8 cellular contexts compared by ENCODE assay signal in the genomic region with DNA sequence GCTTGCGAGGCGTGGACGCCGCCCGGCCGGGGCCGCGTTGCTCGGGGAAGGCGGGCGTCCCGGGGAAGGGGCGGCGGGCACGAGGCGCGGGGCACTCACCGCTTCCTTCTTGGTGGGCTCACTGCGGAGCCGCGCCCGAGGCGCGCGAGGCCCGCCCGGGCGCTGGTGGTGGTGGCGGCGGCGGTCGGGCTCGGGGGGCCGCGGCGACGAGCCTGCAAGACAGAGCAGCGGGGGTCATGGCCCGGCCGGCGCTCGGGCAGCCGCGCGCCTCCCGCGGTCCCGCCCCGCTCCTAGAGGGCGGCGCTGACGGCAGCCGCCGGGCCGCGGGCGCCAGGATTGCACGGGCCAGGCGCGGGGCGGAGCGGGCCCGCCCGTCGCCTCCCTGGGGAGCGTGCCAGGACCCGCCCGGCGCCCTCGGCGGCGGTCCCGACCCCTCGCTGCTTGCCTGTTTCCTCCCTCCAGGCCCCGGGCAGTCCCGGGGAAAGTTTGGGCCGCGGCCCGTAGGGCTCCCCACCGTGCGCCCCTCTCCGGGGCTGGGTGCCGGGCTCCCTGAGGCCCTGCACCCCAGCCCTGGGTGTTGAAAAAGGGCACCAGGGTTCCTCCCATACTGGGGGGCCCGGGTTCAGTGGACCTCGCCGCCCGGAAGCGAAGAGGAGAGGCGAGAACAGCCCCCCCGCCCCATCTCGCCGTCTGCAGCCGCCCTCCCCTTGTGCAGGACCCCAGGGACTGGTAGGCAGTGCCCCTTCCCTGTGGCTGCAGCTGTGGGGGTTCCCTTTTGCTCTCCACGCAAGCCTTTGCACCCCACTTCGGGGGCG. TPM values are rescaled to one million over a fixed set of nuclear protein-coding genes. Genes with fewer than 3 reads are reported as not detected.
DNase-seq lines count a peak whose midpoint lies in the region; ATAC-seq and TF ChIP-seq lines count a peak whose summit lies in the region.

A gene (minus strand): TSS at position 270 of the 815 bp plus-strand sequence. CDS start 15,879 bp downstream, outside the sequence.

- TF ChIP-seq CTCF in GM20000 (IDR thresholded peaks at IDR 0.05; ENCODE audit: extremely low read depth, missing control alignments): no peak
- no peak for TF ChIP-seq CTCF in NB4 (IDR thresholded peaks at IDR 0.05; ENCODE audit: low read depth, low read length)
- no peak for TF ChIP-seq CTCF in brain (conservative IDR thresholded peaks at IDR 0.05)

- H3K36me3 Mint-ChIP-seq in brain: no peaks in the 10 kb centered on the region
- H3K36me3 Mint-ChIP-seq in stimulated activated memory B cell treated with anti-CD40 and anti-IgM and Interleukin-4, amounts not matched to agents 10 μg/mL and 1 μg/mL and 100 μg/mL, for 72 hours: no peaks in the 10 kb centered on the region

- peaks cover 23% of the 10 kb centered on the region for H3K4me1 Mint-ChIP-seq in brain
- H3K4me1 Mint-ChIP-seq in stimulated activated memory B cell treated with anti-CD40 and anti-IgM and Interleukin-4, amounts not matched to agents 10 μg/mL and 1 μg/mL and 100 μg/mL, for 72 hours: peaks cover 84% of the 10 kb centered on the region

- peak; percentile 75 for ATAC-seq in stimulated activated memory B cell treated with anti-CD40 and anti-IgM and Interleukin-4, amounts not matched to agents 10 μg/mL and 1 μg/mL and 100 μg/mL, for 72 hours

- peaks cover 34% of the 10 kb centered on the region for H3K27me3 Mint-ChIP-seq in brain
- no peaks in the 10 kb centered on the region for H3K27me3 Mint-ChIP-seq in stimulated activated memory B cell treated with anti-CD40 and anti-IgM and Interleukin-4, amounts not matched to agents 10 μg/mL and 1 μg/mL and 100 μg/mL, for 72 hours

- peak; percentile 53 for DNase-seq in COLO668 (lab: John Stamatoyannopoulos, UW; ENCODE audit: unreplicated experiment)
- DNase-seq in GM20000 (ENCODE audit: low spot score): peak; percentile 89
- DNase-seq in NB4 (ENCODE audit: low read depth): peak; percentile 87
- DNase-seq in iris pigment epithelial cell (ENCODE audit: low read depth): peak; percentile 38
- no peak for DNase-seq in medulla oblongata (ENCODE audit: extremely low spot score)
- DNase-seq in mesenteric fat pad (ENCODE audit: low spot score): no peak

- peak; percentile 49 for TF ChIP-seq POLR2A in NB4 (IDR thresholded peaks at IDR 0.05; ENCODE audit: extremely low read depth, insufficient read length)

- H3K9me3 Mint-ChIP-seq in brain: peaks cover 0 to 7% (median 0%) of the 10 kb centered on the region in 5 experiments
- no peaks in the 10 kb centered on the region for H3K9me3 Mint-ChIP-seq in stimulated activated memory B cell treated with anti-CD40 and anti-IgM and Interleukin-4, amounts not matched to agents 10 μg/mL and 1 μg/mL and 100 μg/mL, for 72 hours

- peak within 1 kb of the TSS; percentile 47 to 83 (median 75) for H3K27ac Mint-ChIP-seq in brain
- peak within 1 kb of the TSS; percentile 94 for H3K27ac Mint-ChIP-seq in stimulated activated memory B cell treated with anti-CD40 and anti-IgM and Interleukin-4, amounts not matched to agents 10 μg/mL and 1 μg/mL and 100 μg/mL, for 72 hours

- peak within 1 kb of the TSS; percentile 64 for H3K4me3 ChIP-seq in NB4 (ENCODE audit: low read depth, low read length)

- peak within 1 kb of the TSS; percentile 87 to 93 (median 93) for H3K4me3 Mint-ChIP-seq in brain
- peak within 1 kb of the TSS; percentile 88 for H3K4me3 Mint-ChIP-seq in stimulated activated memory B cell treated with anti-CD40 and anti-IgM and Interleukin-4, amounts not matched to agents 10 μg/mL and 1 μg/mL and 100 μg/mL, for 72 hours

RNA-seq across cellular contexts. Expression of the gene that starts here (rescaled TPM):
- 2.3 TPM for polyA plus RNA-seq in brain (ENCODE audit: insufficient read depth, low read depth, low replicate concordance)
- total RNA-seq in mesenteric fat pad: 3.1 TPM

Comparison
In these comparisons a context has a peak if more than half of its experiments do, and no peak if none do; other contexts are left out.
1. DNase-seq: peak in COLO668 (single experiment), GM20000 (single experiment), NB4 (single experiment) and iris pigment epithelial cell (single experiment); none in medulla oblongata (single experiment) and mesenteric fat pad (single experiment).